ENCODE assay signal across 16 cellular contexts in genomic region chr12:19465711-19466110, GRCh38. TPM values are rescaled to one million over a fixed set of nuclear protein-coding genes. Genes with fewer than 3 reads are reported as not detected.
A peak's percentile ranks its signal among the peaks of the same experiment; 100 is the strongest.
DNase-seq lines count a peak whose midpoint lies in the region; ATAC-seq and TF ChIP-seq lines count a peak whose summit lies in the region.
"Had no signal": no experiment of that assay in that cellular context is flagged by ENCODE, and none has a peak within 500 bp of the region (broad histone marks: within the 10 kb centered on the region; RNA-seq: fewer than 3 reads in every experiment).

No MANE protein-coding gene starts in this region.

- intact Hi-C loops in ascending aorta (cut with DNase I): no loop called here
- intact Hi-C loops in left colon (cut with DNase I, micrococcal nuclease): no loop called here

- H3K4me1 Mint-ChIP-seq in activated naive CD8-positive, alpha-beta T cell treated with anti-CD3 and anti-CD28 coated beads for 36 hours: peaks cover 34% of the 10 kb centered on the region
- H3K4me1 Mint-ChIP-seq in activated naive CD8-positive, alpha-beta T cell treated with anti-CD3 and anti-CD28 coated beads, Interleukin-2, amount 50 U/mL, for 24 hours: peaks cover 34% of the 10 kb centered on the region
- H3K4me1 Mint-ChIP-seq in nephron progenitor cell: no peaks in the 10 kb centered on the region

- H3K27me3 Mint-ChIP-seq in activated naive CD8-positive, alpha-beta T cell treated with anti-CD3 and anti-CD28 coated beads for 36 hours: no peaks in the 10 kb centered on the region
- H3K27me3 Mint-ChIP-seq in activated naive CD8-positive, alpha-beta T cell treated with anti-CD3 and anti-CD28 coated beads, Interleukin-2, amount 50 U/mL, for 24 hours: no peaks in the 10 kb centered on the region
- H3K27me3 Mint-ChIP-seq in nephron progenitor cell (ENCODE audit: low read depth, poor library complexity): no peaks in the 10 kb centered on the region
- H3K27me3 Mint-ChIP-seq: CD4-positive, CD25-positive, alpha-beta regulatory T cell; IgD-negative memory B cell had no signal

- DNase-seq in activated naive CD8-positive, alpha-beta T cell treated with anti-CD3 and anti-CD28 coated beads for 36 hours: no peak
- no peak for DNase-seq in activated naive CD8-positive, alpha-beta T cell treated with anti-CD3 and anti-CD28 coated beads, Interleukin-2, amount 50 U/mL, for 24 hours
- DNase-seq in ascending aorta (ENCODE audit: low spot score in 2 of 2) (no peak), nephron progenitor cell (no peak), occipital lobe (lab: John Stamatoyannopoulos, UW) (no peak), GF-D8 (lab: John Stamatoyannopoulos, UW) (no peak), left colon (no peak)
- DNase-seq: 8988T; ACHN; CD4-positive, CD25-positive, alpha-beta regulatory T cell; DMS53; HCEC 1CT; HFFc6 had no signal

- H3K4me1 ChIP-seq in ascending aorta: peaks cover 0 to 22% of the 10 kb centered on the region in 2 donors

- peaks cover 63% of the 10 kb centered on the region for H3K36me3 Mint-ChIP-seq in activated naive CD8-positive, alpha-beta T cell treated with anti-CD3 and anti-CD28 coated beads for 36 hours
- peaks cover 66% of the 10 kb centered on the region for H3K36me3 Mint-ChIP-seq in activated naive CD8-positive, alpha-beta T cell treated with anti-CD3 and anti-CD28 coated beads, Interleukin-2, amount 50 U/mL, for 24 hours (ENCODE audit: low read depth)
- H3K36me3 Mint-ChIP-seq in nephron progenitor cell (ENCODE audit: low read depth): peaks cover 77% of the 10 kb centered on the region

- H3K36me3 ChIP-seq in ascending aorta: no peaks in the 10 kb centered on the region

- TF ChIP-seq CTCF in ascending aorta (IDR thresholded peaks at IDR 0.05): no peak
- no peak for TF ChIP-seq CTCF in nephron progenitor cell (IDR thresholded peaks at IDR 0.05)

- no peaks in the 10 kb centered on the region for H3K27me3 ChIP-seq in ascending aorta
- H3K27me3 ChIP-seq: BLaER1 treated with 17β-estradiol and CSF1 and Interleukin-3, amounts not matched to agents 10 nM and 100 nM had no signal

- H3K4me3 ChIP-seq in ascending aorta: no peak overlapping the region
- H3K4me3 ChIP-seq: BLaER1 treated with 17β-estradiol and CSF1 and Interleukin-3, amounts not matched to agents 10 nM and 100 nM; GM12878 had no signal

- peak overlapping the region; percentile 60 to 62 for H3K27ac ChIP-seq in ascending aorta
- H3K27ac ChIP-seq: BLaER1 treated with 17β-estradiol and CSF1 and Interleukin-3, amounts not matched to agents 10 nM and 100 nM had no signal

- H3K27ac Mint-ChIP-seq in activated naive CD8-positive, alpha-beta T cell treated with anti-CD3 and anti-CD28 coated beads for 36 hours: peak overlapping the region; percentile 27
- H3K27ac Mint-ChIP-seq in activated naive CD8-positive, alpha-beta T cell treated with anti-CD3 and anti-CD28 coated beads, Interleukin-2, amount 50 U/mL, for 24 hours: no peak overlapping the region
- peak overlapping the region; percentile 42 for H3K27ac Mint-ChIP-seq in nephron progenitor cell
- H3K27ac Mint-ChIP-seq: CD4-positive, CD25-positive, alpha-beta regulatory T cell; HFFc6 had no signal

- H3K4me3 Mint-ChIP-seq in activated naive CD8-positive, alpha-beta T cell treated with anti-CD3 and anti-CD28 coated beads for 36 hours: no peak overlapping the region
- no peak overlapping the region for H3K4me3 Mint-ChIP-seq in activated naive CD8-positive, alpha-beta T cell treated with anti-CD3 and anti-CD28 coated beads, Interleukin-2, amount 50 U/mL, for 24 hours
- no peak overlapping the region for H3K4me3 Mint-ChIP-seq in nephron progenitor cell
- H3K4me3 Mint-ChIP-seq: CD4-positive, CD25-positive, alpha-beta regulatory T cell; HFFc6; IgD-negative memory B cell had no signal

- no peaks in the 10 kb centered on the region for H3K9me3 Mint-ChIP-seq in activated naive CD8-positive, alpha-beta T cell treated with anti-CD3 and anti-CD28 coated beads for 36 hours
- no peaks in the 10 kb centered on the region for H3K9me3 Mint-ChIP-seq in activated naive CD8-positive, alpha-beta T cell treated with anti-CD3 and anti-CD28 coated beads, Interleukin-2, amount 50 U/mL, for 24 hours
- no peaks in the 10 kb centered on the region for H3K9me3 Mint-ChIP-seq in nephron progenitor cell
- H3K9me3 Mint-ChIP-seq: CD4-positive, CD25-positive, alpha-beta regulatory T cell; HFFc6; IgD-negative memory B cell had no signal

- no peaks in the 10 kb centered on the region for H3K9me3 ChIP-seq in ascending aorta
- H3K9me3 ChIP-seq: BLaER1 treated with 17β-estradiol and CSF1 and Interleukin-3, amounts not matched to agents 10 nM and 100 nM had no signal

- ATAC-seq in activated naive CD8-positive, alpha-beta T cell treated with anti-CD3 and anti-CD28 coated beads, Interleukin-2, amount 50 U/mL, for 24 hours: no peak
- no peak for ATAC-seq in left colon
- ATAC-seq: GM12878 had no signal

RNA-seq across cellular contexts. Expression of gene AEBP2, which starts 26.4 kb away (rescaled TPM):
- 10 to 100 TPM; 60.3 to 60.7 TPM for total RNA-seq in activated naive CD8-positive, alpha-beta T cell treated with anti-CD3 and anti-CD28 coated beads for 36 hours
- total RNA-seq in ascending aorta: 29.6 TPM
- 42.4 TPM for total RNA-seq in occipital lobe
- total RNA-seq in left colon: 10 to 100 TPM; 32.4 to 35.4 TPM
